ENCODE assay signal across 1 cellular context in the genomic region with DNA sequence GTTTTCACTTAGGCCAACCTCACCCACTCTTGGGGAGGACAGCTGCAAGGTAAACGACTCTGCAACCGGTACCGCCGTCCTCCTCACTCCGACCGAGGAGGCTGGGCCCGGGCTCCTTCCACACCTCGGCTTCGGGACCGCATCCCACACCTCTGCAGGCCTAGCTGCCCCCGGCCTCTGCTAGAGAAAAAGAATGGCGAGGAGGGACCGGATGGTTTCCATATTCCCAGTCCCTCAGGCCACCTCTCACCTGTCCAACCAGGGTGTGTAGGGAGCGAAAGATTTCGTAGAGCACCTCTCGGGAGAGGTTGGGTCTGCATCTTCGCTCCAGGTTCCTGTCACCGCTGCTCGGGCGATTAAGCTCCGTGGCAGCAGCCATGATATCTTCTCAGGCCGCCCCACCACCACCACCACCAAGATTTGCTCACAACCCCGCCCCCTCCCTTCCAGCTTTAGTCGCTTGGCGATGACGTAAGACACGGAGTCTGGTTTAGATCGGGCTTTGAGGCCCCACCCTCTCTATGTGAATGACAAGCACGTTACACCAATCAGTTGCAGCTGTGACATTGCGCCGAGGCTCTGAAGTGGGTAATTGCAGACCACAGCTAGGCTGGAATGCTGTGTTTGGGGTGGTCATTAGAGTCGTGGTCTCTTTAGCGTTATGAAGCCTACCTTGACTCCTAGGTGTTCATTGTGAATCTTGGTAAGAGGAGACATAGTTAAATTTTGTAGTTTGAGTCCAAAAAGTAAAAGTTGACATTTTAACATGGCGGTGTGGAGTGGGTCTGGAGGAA.
A peak's percentile ranks its signal among the peaks of the same experiment; 100 is the strongest.
TF ChIP-seq lines count a peak whose summit lies in the region.

A gene with protein sequence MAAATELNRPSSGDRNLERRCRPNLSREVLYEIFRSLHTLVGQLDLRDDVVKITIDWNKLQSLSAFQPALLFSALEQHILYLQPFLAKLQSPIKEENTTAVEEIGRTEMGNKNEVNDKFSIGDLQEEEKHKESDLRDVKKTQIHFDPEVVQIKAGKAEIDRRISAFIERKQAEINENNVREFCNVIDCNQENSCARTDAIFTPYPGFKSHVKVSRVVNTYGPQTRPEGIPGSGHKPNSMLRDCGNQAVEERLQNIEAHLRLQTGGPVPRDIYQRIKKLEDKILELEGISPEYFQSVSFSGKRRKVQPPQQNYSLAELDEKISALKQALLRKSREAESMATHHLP (minus strand): TSS at position 428 of the 794 bp plus-strand sequence. CDS start 49 bp downstream, at position 379.

TF ChIP-seq in HEK293, 187 proteins besides CTCF, POLR2A, EP300 and RAD21 (continued from another document):
- TF ChIP-seq ZNF341 (tag by site-specific recombination; IDR thresholded peaks at IDR 0.05; ENCODE audit: low read depth) (peak; percentile 7; the same call in 1 of the 2 replicates), ZNF777 (tag by site-specific recombination; IDR thresholded peaks at IDR 0.05; ENCODE audit: borderline replicate concordance) (no peak), ZNF830 (tag by site-specific recombination; IDR thresholded peaks at IDR 0.05; ENCODE audit: low read depth) (no peak), ZBTB8A (tag by site-specific recombination; IDR thresholded peaks at IDR 0.05) (0 out of 2 replicates have a peak, but pooled peaks have one; percentile 21), ZNF426 (tag by site-specific recombination; IDR thresholded peaks at IDR 0.05) (no peak), GLIS1 (tag by site-specific recombination; IDR thresholded peaks at IDR 0.05) (peak; percentile 63), SP3 (tag by site-specific recombination; IDR thresholded peaks at IDR 0.05) (peak; percentile 79), ZFHX2 (tag by site-specific recombination; conservative IDR thresholded peaks at IDR 0.05) (peak; percentile 40; the same call in 1 of the 2 replicates), ZNF600 (tag by site-specific recombination; IDR thresholded peaks at IDR 0.05) (peak; percentile 91), KLF9 (tag by site-specific recombination; IDR thresholded peaks at IDR 0.05; ENCODE audit: low read depth) (peak; percentile 82), YY1 (tag by site-specific recombination; IDR thresholded peaks at IDR 0.05) (peak; percentile 81), ZNF366 (tag by site-specific recombination; conservative IDR thresholded peaks at IDR 0.05) (peak; percentile 59), ZBTB17 (tag by site-specific recombination; IDR thresholded peaks at IDR 0.05) (peak; percentile 87)
- TF ChIP-seq, protein P1, sequence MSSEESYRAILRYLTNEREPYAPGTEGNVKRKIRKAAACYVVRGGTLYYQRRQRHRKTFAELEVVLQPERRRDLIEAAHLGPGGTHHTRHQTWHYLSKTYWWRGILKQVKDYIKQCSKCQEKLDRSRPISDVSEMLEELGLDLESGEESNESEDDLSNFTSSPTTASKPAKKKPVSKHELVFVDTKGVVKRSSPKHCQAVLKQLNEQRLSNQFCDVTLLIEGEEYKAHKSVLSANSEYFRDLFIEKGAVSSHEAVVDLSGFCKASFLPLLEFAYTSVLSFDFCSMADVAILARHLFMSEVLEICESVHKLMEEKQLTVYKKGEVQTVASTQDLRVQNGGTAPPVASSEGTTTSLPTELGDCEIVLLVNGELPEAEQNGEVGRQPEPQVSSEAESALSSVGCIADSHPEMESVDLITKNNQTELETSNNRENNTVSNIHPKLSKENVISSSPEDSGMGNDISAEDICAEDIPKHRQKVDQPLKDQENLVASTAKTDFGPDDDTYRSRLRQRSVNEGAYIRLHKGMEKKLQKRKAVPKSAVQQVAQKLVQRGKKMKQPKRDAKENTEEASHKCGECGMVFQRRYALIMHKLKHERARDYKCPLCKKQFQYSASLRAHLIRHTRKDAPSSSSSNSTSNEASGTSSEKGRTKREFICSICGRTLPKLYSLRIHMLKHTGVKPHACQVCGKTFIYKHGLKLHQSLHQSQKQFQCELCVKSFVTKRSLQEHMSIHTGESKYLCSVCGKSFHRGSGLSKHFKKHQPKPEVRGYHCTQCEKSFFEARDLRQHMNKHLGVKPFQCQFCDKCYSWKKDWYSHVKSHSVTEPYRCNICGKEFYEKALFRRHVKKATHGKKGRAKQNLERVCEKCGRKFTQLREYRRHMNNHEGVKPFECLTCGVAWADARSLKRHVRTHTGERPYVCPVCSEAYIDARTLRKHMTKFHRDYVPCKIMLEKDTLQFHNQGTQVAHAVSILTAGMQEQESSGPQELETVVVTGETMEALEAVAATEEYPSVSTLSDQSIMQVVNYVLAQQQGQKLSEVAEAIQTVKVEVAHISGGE (tag by site-specific recombination; conservative IDR thresholded peaks at IDR 0.05; ENCODE audit: low read depth) = peak; percentile 65
- TF ChIP-seq, protein P2, sequence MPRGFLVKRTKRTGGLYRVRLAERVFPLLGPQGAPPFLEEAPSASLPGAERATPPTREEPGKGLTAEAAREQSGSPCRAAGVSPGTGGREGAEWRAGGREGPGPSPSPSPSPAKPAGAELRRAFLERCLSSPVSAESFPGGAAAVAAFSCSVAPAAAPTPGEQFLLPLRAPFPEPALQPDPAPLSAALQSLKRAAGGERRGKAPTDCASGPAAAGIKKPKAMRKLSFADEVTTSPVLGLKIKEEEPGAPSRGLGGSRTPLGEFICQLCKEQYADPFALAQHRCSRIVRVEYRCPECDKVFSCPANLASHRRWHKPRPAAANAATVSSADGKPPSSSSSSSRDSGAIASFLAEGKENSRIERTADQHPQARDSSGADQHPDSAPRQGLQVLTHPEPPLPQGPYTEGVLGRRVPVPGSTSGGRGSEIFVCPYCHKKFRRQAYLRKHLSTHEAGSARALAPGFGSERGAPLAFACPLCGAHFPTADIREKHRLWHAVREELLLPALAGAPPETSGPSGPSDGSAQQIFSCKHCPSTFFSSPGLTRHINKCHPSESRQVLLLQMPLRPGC (tag by site-specific recombination; IDR thresholded peaks at IDR 0.05) = peak; percentile 43
- TF ChIP-seq, protein P3, sequence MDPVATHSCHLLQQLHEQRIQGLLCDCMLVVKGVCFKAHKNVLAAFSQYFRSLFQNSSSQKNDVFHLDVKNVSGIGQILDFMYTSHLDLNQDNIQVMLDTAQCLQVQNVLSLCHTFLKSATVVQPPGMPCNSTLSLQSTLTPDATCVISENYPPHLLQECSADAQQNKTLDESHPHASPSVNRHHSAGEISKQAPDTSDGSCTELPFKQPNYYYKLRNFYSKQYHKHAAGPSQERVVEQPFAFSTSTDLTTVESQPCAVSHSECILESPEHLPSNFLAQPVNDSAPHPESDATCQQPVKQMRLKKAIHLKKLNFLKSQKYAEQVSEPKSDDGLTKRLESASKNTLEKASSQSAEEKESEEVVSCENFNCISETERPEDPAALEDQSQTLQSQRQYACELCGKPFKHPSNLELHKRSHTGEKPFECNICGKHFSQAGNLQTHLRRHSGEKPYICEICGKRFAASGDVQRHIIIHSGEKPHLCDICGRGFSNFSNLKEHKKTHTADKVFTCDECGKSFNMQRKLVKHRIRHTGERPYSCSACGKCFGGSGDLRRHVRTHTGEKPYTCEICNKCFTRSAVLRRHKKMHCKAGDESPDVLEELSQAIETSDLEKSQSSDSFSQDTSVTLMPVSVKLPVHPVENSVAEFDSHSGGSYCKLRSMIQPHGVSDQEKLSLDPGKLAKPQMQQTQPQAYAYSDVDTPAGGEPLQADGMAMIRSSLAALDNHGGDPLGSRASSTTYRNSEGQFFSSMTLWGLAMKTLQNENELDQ (tag by site-specific recombination; IDR thresholded peaks at IDR 0.05; ENCODE audit: low read depth) = no peak
- TF ChIP-seq, protein P4, sequence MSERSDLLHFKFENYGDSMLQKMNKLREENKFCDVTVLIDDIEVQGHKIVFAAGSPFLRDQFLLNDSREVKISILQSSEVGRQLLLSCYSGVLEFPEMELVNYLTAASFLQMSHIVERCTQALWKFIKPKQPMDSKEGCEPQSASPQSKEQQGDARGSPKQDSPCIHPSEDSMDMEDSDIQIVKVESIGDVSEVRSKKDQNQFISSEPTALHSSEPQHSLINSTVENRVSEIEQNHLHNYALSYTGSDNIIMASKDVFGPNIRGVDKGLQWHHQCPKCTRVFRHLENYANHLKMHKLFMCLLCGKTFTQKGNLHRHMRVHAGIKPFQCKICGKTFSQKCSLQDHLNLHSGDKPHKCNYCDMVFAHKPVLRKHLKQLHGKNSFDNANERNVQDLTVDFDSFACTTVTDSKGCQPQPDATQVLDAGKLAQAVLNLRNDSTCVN (tag by site-specific recombination; optimal IDR thresholded peaks at IDR 0.05) = peak; percentile 18
